ENCODE assay signal across 8 cellular contexts in genomic region chr1:170126691-170127090, GRCh38. TPM values are rescaled to one million over a fixed set of nuclear protein-coding genes. Genes with fewer than 3 reads are reported as not detected.
DNase-seq lines count a peak whose midpoint lies in the region; ATAC-seq and TF ChIP-seq lines count a peak whose summit lies in the region.

No MANE protein-coding gene starts in this region.

- H3K4me1 Mint-ChIP-seq in CD8-positive, alpha-beta T cell (ENCODE audit: low read depth), result peaks cover 2% of the 10 kb centered on the region

- no peak overlapping the region for H3K4me3 ChIP-seq in skeletal muscle cell (ENCODE audit: low read depth, low read length)
- H3K4me3 ChIP-seq in uterus, result no peak overlapping the region
- H3K4me3 ChIP-seq in CD8-positive, alpha-beta T cell (ENCODE audit: low read depth, low read length), result no peak overlapping the region

- no peaks in the 10 kb centered on the region for H3K9me3 ChIP-seq in uterus
- H3K9me3 ChIP-seq in CD8-positive, alpha-beta T cell (ENCODE audit: low read length), result no peaks in the 10 kb centered on the region

- no peak overlapping the region for H3K27ac ChIP-seq in uterus
- H3K27ac ChIP-seq in CD8-positive, alpha-beta T cell (ENCODE audit: low read depth, low read length), result no peak overlapping the region

- H3K27me3 Mint-ChIP-seq in CD8-positive, alpha-beta T cell (ENCODE audit: low read depth), result peaks cover 6% of the 10 kb centered on the region

- H3K36me3 Mint-ChIP-seq in CD8-positive, alpha-beta T cell, result no peaks in the 10 kb centered on the region

- intact Hi-C loops in uterus (cut with DNase I; ENCODE audit: low total_unique reads) (no loop called here), Right ventricle myocardium inferior (cut with DNase I) (no loop called here)
- intact Hi-C loops in CD8-positive, alpha-beta T cell (cut with DNase I, micrococcal nuclease), result no loop called here

- ATAC-seq in activated CD4-positive, CD25-positive, alpha-beta regulatory T cell treated with anti-CD3 and anti-CD28 coated beads, Interleukin-2, amount 50 U/mL, for 24 hours, result peak; percentile 25 to 43
- peak; percentile 99 for ATAC-seq in HG02885 (IDR thresholded peaks at IDR 0.05; ENCODE audit: poor library complexity, unreplicated experiment)
- ATAC-seq in Right ventricle myocardium inferior, result no peak
- ATAC-seq in CD8-positive, alpha-beta T cell, result no peak

- no peak overlapping the region for H3K27ac Mint-ChIP-seq in CD8-positive, alpha-beta T cell

- no peak overlapping the region for H3K4me3 Mint-ChIP-seq in CD8-positive, alpha-beta T cell

- no peaks in the 10 kb centered on the region for H3K27me3 ChIP-seq in uterus
- H3K27me3 ChIP-seq in CD8-positive, alpha-beta T cell (ENCODE audit: insufficient read depth, low read length), result no peaks in the 10 kb centered on the region

- H3K36me3 ChIP-seq in uterus, result no peaks in the 10 kb centered on the region
- no peaks in the 10 kb centered on the region for H3K36me3 ChIP-seq in CD8-positive, alpha-beta T cell (ENCODE audit: insufficient read depth, low read length)

- no peak for TF ChIP-seq CTCF in uterus (IDR thresholded peaks at IDR 0.05)
- TF ChIP-seq CTCF in CD8-positive, alpha-beta T cell (IDR thresholded peaks at IDR 0.05), result no peak

- TF ChIP-seq POLR2A in uterus (IDR thresholded peaks at IDR 0.05), result no peak

- POLR2A ChIA-PET in CD8-positive, alpha-beta T cell (lab: Charles Lee), result no interaction called here

- peaks cover 12% of the 10 kb centered on the region for H3K9me3 Mint-ChIP-seq in CD8-positive, alpha-beta T cell

- CTCF ChIA-PET in CD8-positive, alpha-beta T cell (lab: Charles Lee), result no interaction called here

- no peak for DNase-seq in activated CD4-positive, CD25-positive, alpha-beta regulatory T cell (lab: John Stamatoyannopoulos, UW)
- DNase-seq in amniotic epithelial cell (ENCODE audit: low read depth) (peak; percentile 92), skeletal muscle cell (ENCODE audit: low read depth) (peak; percentile 92), uterus (no peak), Right ventricle myocardium inferior (ENCODE audit: missing footprints) (no peak)
- DNase-seq in CD8-positive, alpha-beta T cell, result no peak

- no peaks in the 10 kb centered on the region for H3K4me1 ChIP-seq in uterus
- H3K4me1 ChIP-seq in CD8-positive, alpha-beta T cell (ENCODE audit: insufficient read depth, low read length), result no peaks in the 10 kb centered on the region

RNA-seq across cellular contexts. Expression of gene NTMT2, which starts 19.1 kb away (rescaled TPM):
- total RNA-seq in uterus (not detected), Right ventricle myocardium inferior (5.3 TPM)
- not detected for total RNA-seq in CD8-positive, alpha-beta T cell

RNA-seq across cellular contexts. Expression of gene KIFAP3, which starts 52.2 kb away (rescaled TPM):
- total RNA-seq in uterus (10 to 100 TPM in 3 of 4 donors, 1 to 10 TPM in 1; 6.1 to 79.0 (median 58.7) TPM), Right ventricle myocardium inferior (31.0 TPM)
- 10 to 100 TPM; 15.3 to 16.5 TPM for total RNA-seq in CD8-positive, alpha-beta T cell

Comparison
In these comparisons a context has a peak if more than half of its experiments do, and no peak if none do; other contexts are left out.
1. ATAC-seq: peak in activated CD4-positive, CD25-positive, alpha-beta regulatory T cell treated with anti-CD3 and anti-CD28 coated beads, Interleukin-2, amount 50 U/mL, for 24 hours (2 of 2) and HG02885 (single experiment); none in Right ventricle myocardium inferior (single experiment) and CD8-positive, alpha-beta T cell (single experiment).
2. DNase-seq: peak in amniotic epithelial cell (single experiment) and skeletal muscle cell (single experiment); none in activated CD4-positive, CD25-positive, alpha-beta regulatory T cell (0 of 4), uterus (0 of 2), Right ventricle myocardium inferior (single experiment) and CD8-positive, alpha-beta T cell (0 of 7).